26 cellular contexts compared by ENCODE assay signal in the genomic region with DNA sequence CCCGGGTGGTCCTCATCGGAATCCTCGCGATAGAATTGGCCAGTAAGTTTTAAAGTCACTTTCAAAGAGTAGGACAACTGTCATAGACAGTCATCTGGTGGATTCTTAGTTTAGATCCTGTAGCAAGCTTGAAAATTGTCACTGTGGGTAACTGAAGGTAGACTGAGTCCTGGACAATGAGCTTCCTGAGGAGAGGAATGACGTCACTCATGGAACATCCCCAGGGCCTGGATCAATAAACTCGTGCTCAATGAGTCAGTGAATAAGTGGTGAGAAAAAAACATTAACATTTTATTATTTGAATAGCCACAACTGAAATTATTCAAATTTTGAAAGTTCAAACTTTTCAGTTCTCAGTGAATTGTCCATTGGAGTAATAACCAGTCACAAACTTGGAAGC.
"Had no signal": no experiment of that assay in that cellular context is flagged by ENCODE, and none has a peak within 500 bp of the region (broad histone marks: within the 10 kb centered on the region; RNA-seq: fewer than 3 reads in every experiment).

No MANE protein-coding gene starts in this region.

- ATAC-seq: esophagus mucosa; mucosa of descending colon; natural killer cell treated with Interleukin-12 subunit alpha and Interleukin-12 subunit beta and Interleukin-15 and Interleukin-18, amount 100 ng/mL, for 72 hours; sciatic nerve; stimulated activated naive B cell treated with anti-CD40 and anti-IgM and Interleukin-4, amounts not matched to agents 10 μg/mL and 1 μg/mL and 100 μg/mL, for 72 hours; upper lobe of right lung had no signal

- H3K9me3 ChIP-seq: colonic mucosa, mucosa of descending colon, thoracic aorta, tibial nerve, upper lobe of right lung, uterus had no signal

- H3K4me1 ChIP-seq: colonic mucosa, parathyroid adenoma, tibial nerve, uterus had no signal

- H3K4me3 Mint-ChIP-seq: dendritic cell treated with granulocyte-macrophage colony-stimulating factor and Interleukin-4, amounts not matched to agents 40 ng/mL and 50 ng/mL, for 4 days; endodermal cell; mesothelial cell of epicardium; natural killer cell treated with Interleukin-12 subunit alpha and Interleukin-12 subunit beta and Interleukin-15 and Interleukin-18, amount 100 ng/mL, for 72 hours; neural progenitor cell; stimulated activated naive B cell treated with anti-CD40 and anti-IgM and Interleukin-4, amounts not matched to agents 10 μg/mL and 1 μg/mL and 100 μg/mL, for 72 hours; stimulated activated naive CD8-positive, alpha-beta T cell treated with anti-CD3 and anti-CD28 coated beads, Interleukin-15, Interleukin-2, amounts not matched to agents 100 ng/mL and 50 ng/mL, for 24 hours had no signal

- H3K36me3 ChIP-seq: colonic mucosa, neural progenitor cell, thoracic aorta, tibial nerve, upper lobe of right lung, uterus had no signal

- H3K27ac ChIP-seq: colonic mucosa, epithelial cell of prostate, neural progenitor cell, parathyroid adenoma, thoracic aorta, tibial nerve, upper lobe of right lung, uterus had no signal

- H3K9ac ChIP-seq: neural progenitor cell, parathyroid adenoma had no signal

- H3K27ac Mint-ChIP-seq: dendritic cell treated with granulocyte-macrophage colony-stimulating factor and Interleukin-4, amounts not matched to agents 40 ng/mL and 50 ng/mL, for 4 days; endodermal cell; mesothelial cell of epicardium; natural killer cell treated with Interleukin-12 subunit alpha and Interleukin-12 subunit beta and Interleukin-15 and Interleukin-18, amount 100 ng/mL, for 72 hours; neural progenitor cell; progenitor cell of endocrine pancreas; stimulated activated naive CD8-positive, alpha-beta T cell treated with anti-CD3 and anti-CD28 coated beads, Interleukin-15, Interleukin-2, amounts not matched to agents 100 ng/mL and 50 ng/mL, for 24 hours had no signal

- H2AFZ ChIP-seq: neural progenitor cell, parathyroid adenoma had no signal

- H3K9me3 Mint-ChIP-seq: dendritic cell treated with granulocyte-macrophage colony-stimulating factor and Interleukin-4, amounts not matched to agents 40 ng/mL and 50 ng/mL, for 4 days; endodermal cell; naive B cell; natural killer cell treated with Interleukin-12 subunit alpha and Interleukin-12 subunit beta and Interleukin-15 and Interleukin-18, amount 100 ng/mL, for 72 hours; stimulated activated naive B cell treated with anti-CD40 and anti-IgM and Interleukin-4, amounts not matched to agents 10 μg/mL and 1 μg/mL and 100 μg/mL, for 72 hours; stimulated activated naive CD8-positive, alpha-beta T cell treated with anti-CD3 and anti-CD28 coated beads, Interleukin-15, Interleukin-2, amounts not matched to agents 100 ng/mL and 50 ng/mL, for 24 hours had no signal

- DNase-seq: colonic mucosa; effector CD8-positive, alpha-beta T cell; endodermal cell; foreskin melanocyte; head of caudate nucleus; mesenchymal stem cell; mucosa of descending colon; naive B cell; stimulated activated CD4-positive, alpha-beta T cell treated with anti-CD3 and anti-CD28 coated beads, Interleukin-4, amount 100 ng/mL, for 4 hours; stimulated activated naive B cell treated with anti-CD40 and anti-IgM and Interleukin-4, amounts not matched to agents 10 μg/mL and 1 μg/mL and 100 μg/mL, for 72 hours; upper lobe of right lung; uterus had no signal

- H3K4me3 ChIP-seq: colonic mucosa, lung, mucosa of descending colon, neural progenitor cell, smooth muscle cell, thoracic aorta, tibial nerve, upper lobe of right lung, uterus had no signal

- H3K36me3 Mint-ChIP-seq: mesothelial cell of epicardium; natural killer cell treated with Interleukin-12 subunit alpha and Interleukin-12 subunit beta and Interleukin-15 and Interleukin-18, amount 100 ng/mL, for 72 hours; neural progenitor cell; stimulated activated naive B cell treated with anti-CD40 and anti-IgM and Interleukin-4, amounts not matched to agents 10 μg/mL and 1 μg/mL and 100 μg/mL, for 72 hours had no signal

- H3K27me3 Mint-ChIP-seq: naive B cell; progenitor cell of endocrine pancreas; stimulated activated naive B cell treated with anti-CD40 and anti-IgM and Interleukin-4, amounts not matched to agents 10 μg/mL and 1 μg/mL and 100 μg/mL, for 72 hours; stimulated activated naive CD8-positive, alpha-beta T cell treated with anti-CD3 and anti-CD28 coated beads, Interleukin-15, Interleukin-2, amounts not matched to agents 100 ng/mL and 50 ng/mL, for 24 hours had no signal

- H3K79me2 ChIP-seq: parathyroid adenoma had no signal

- H3K27me3 ChIP-seq: colonic mucosa, neural progenitor cell, tibial nerve, upper lobe of right lung, uterus had no signal

- H3K4me2 ChIP-seq: neural progenitor cell, smooth muscle cell had no signal
